15 cellular contexts compared by ENCODE assay signal in genomic region chr1:206895320-206895719, GRCh38. TPM values are rescaled to one million over a fixed set of nuclear protein-coding genes. Genes with fewer than 3 reads are reported as not detected.
DNase-seq lines count a peak whose midpoint lies in the region; TF ChIP-seq lines count a peak whose summit lies in the region.
"Had no signal": no experiment of that assay in that cellular context is flagged by ENCODE, and none has a peak within 500 bp of the region (broad histone marks: within the 10 kb centered on the region; RNA-seq: fewer than 3 reads in every experiment).

No MANE protein-coding gene starts in this region.

- H3K4me1 Mint-ChIP-seq in CD14-positive monocyte: peaks cover 16% of the 10 kb centered on the region

- H3K9ac ChIP-seq in skeletal muscle satellite cell (ENCODE audit: low read depth, low read length): peak overlapping the region; percentile 11

- no peak overlapping the region for H3K4me3 Mint-ChIP-seq in CD14-positive monocyte

- TF ChIP-seq CTCF in breast epithelium (IDR thresholded peaks at IDR 0.05) (no peak), CD14-positive monocyte (IDR thresholded peaks at IDR 0.05) (no peak)

- H3K27me3 ChIP-seq in breast epithelium (no peaks in the 10 kb centered on the region), skeletal muscle satellite cell (ENCODE audit: control insufficient read depth, insufficient read depth, low read length) (no peaks in the 10 kb centered on the region)

- peaks cover 4 to 9% (median 8%) of the 10 kb centered on the region in 3 donors for H3K27me3 Mint-ChIP-seq in CD14-positive monocyte (ENCODE audit: low read depth in 3 of 3)

- H3K36me3 ChIP-seq in breast epithelium (no peaks in the 10 kb centered on the region), skeletal muscle satellite cell (ENCODE audit: insufficient read depth, low read length) (no peaks in the 10 kb centered on the region)

- H3K9me3 ChIP-seq in breast epithelium (no peaks in the 10 kb centered on the region), skeletal muscle satellite cell (replicated peaks; ENCODE audit: low read length) (no peaks in the 10 kb centered on the region)
- H3K9me3 ChIP-seq: mucosa of descending colon had no signal

- H3K4me2 ChIP-seq in skeletal muscle satellite cell (ENCODE audit: low read length): no peak overlapping the region

- H3K4me3 ChIP-seq in breast epithelium (no peak overlapping the region), skeletal muscle satellite cell (ENCODE audit: low read length) (no peak overlapping the region)
- H3K4me3 ChIP-seq: mucosa of descending colon, SK-N-MC had no signal

- peaks cover 0 to under 1% (median 0%) of the 10 kb centered on the region in 7 donors for H3K9me3 Mint-ChIP-seq in CD14-positive monocyte

- H3K27ac Mint-ChIP-seq in CD14-positive monocyte: no peak overlapping the region

- DNase-seq in NCI-H1436 (lab: John Stamatoyannopoulos, UW) (peak; percentile 27), NCI-H1436 treated with DMSO at 0.1 percent for 48 hours (lab: John Stamatoyannopoulos, UW) (no peak), NCI-H2171 treated with DMSO at 0.1 percent for 48 hours (lab: John Stamatoyannopoulos, UW) (peak; percentile 83), breast epithelium (ENCODE audit: low spot score in 2 of 2) (peak in 1 of 2 donors; percentile 58), medulla oblongata (ENCODE audit: extremely low spot score) (no peak), CD14-positive monocyte (ENCODE audit: low spot score) (no peak)
- DNase-seq in stimulated activated CD4-positive, alpha-beta T cell treated with anti-CD3 and anti-CD28 coated beads, Interleukin-2, amount 100 ng/mL, for 24 hours: no peak
- DNase-seq: erythroblast, mucosa of descending colon had no signal

- no peaks in the 10 kb centered on the region for H3K36me3 Mint-ChIP-seq in CD14-positive monocyte

- peak overlapping the region; percentile 56 to 81 for H3K27ac ChIP-seq in breast epithelium
- H3K27ac ChIP-seq: SK-N-MC had no signal

- TF ChIP-seq POLR2A in breast epithelium (IDR thresholded peaks at IDR 0.05): no peak

- H3K4me1 ChIP-seq in breast epithelium: no peaks in the 10 kb centered on the region
- H3K4me1 ChIP-seq in skeletal muscle satellite cell (ENCODE audit: control insufficient read depth, insufficient read depth, low read length): peaks cover 75% of the 10 kb centered on the region

- intact Hi-C loops in breast epithelium (cut with DNase I; ENCODE audit: low total_unique reads) (no loop called here), CD14-positive monocyte (cut with micrococcal nuclease) (no loop called here)

RNA-seq across cellular contexts. Expression of gene IL24, which starts 1.9 kb away (rescaled TPM):
- under 1 TPM in 1 of 3 donors, not detected in 2; 0.59 TPM for total RNA-seq in breast epithelium
- not detected in 2 replicates for total RNA-seq in skeletal muscle satellite cell (2012; rRNA removed)
- not detected for polyA plus RNA-seq in CD14-positive monocyte
- total RNA-seq: mucosa of descending colon, NCI-H460, renal cortical epithelial cell, temporal lobe had no signal

RNA-seq across cellular contexts. Expression of gene FCMR, which starts 26.4 kb away (rescaled TPM):
- total RNA-seq in breast epithelium: 10 to 100 TPM in 1 of 3 donors, 1 to 10 TPM in 2; 1.1 to 11.0 (median 3.3) TPM
- total RNA-seq in skeletal muscle satellite cell (2012; rRNA removed): not detected in 2 replicates
- polyA plus RNA-seq in CD14-positive monocyte: 1 to 10 TPM; 2.2 to 3.0 TPM
- total RNA-seq: NCI-H460 had no signal

RNA-seq across cellular contexts. Expression of gene IL20, which starts 29.9 kb away (rescaled TPM):
- 1 to 10 TPM in 1 of 3 donors, not detected in 2; 1.5 TPM for total RNA-seq in breast epithelium
- total RNA-seq in skeletal muscle satellite cell (2012; rRNA removed): not detected in 2 replicates
- polyA plus RNA-seq in CD14-positive monocyte: not detected
- total RNA-seq: Daoy, mucosa of descending colon, NCI-H460, renal cortical epithelial cell, temporal lobe had no signal

RNA-seq across cellular contexts. Expression of gene PIGR, which starts 50.9 kb away (rescaled TPM):
- 100 to 1,000 TPM in 2 of 3 donors, under 1 TPM in 1; 0.16 to 205 (median 123) TPM for total RNA-seq in breast epithelium
- total RNA-seq in skeletal muscle satellite cell (2012; rRNA removed): not detected in 2 replicates
- polyA plus RNA-seq in CD14-positive monocyte: not detected
- total RNA-seq: Daoy, NCI-H460 had no signal

Comparison
In these comparisons a context has a peak if more than half of its experiments do, and no peak if none do; other contexts are left out.
1. DNase-seq: peak in NCI-H1436 (single experiment) and NCI-H2171 treated with DMSO at 0.1 percent for 48 hours (single experiment); none in NCI-H1436 treated with DMSO at 0.1 percent for 48 hours (single experiment), medulla oblongata (single experiment), stimulated activated CD4-positive, alpha-beta T cell treated with anti-CD3 and anti-CD28 coated beads, Interleukin-2, amount 100 ng/mL, for 24 hours (0 of 2) and CD14-positive monocyte (single experiment).